In genomic region chr1:26824735-26825134, GRCh38 we compare ENCODE assay signal across 17 cellular contexts. TPM values are rescaled to one million over a fixed set of nuclear protein-coding genes. Genes with fewer than 3 reads are reported as not detected.
A peak's percentile ranks its signal among the peaks of the same experiment; 100 is the strongest.
DNase-seq lines count a peak whose midpoint lies in the region; ATAC-seq and TF ChIP-seq lines count a peak whose summit lies in the region.
"Had no signal": no experiment of that assay in that cellular context is flagged by ENCODE, and none has a peak within 500 bp of the region (broad histone marks: within the 10 kb centered on the region; RNA-seq: fewer than 3 reads in every experiment).

No MANE protein-coding gene starts in this region.

- no peak for ATAC-seq in activated naive CD8-positive, alpha-beta T cell treated with anti-CD3 and anti-CD28 coated beads, Interleukin-2, amount 50 U/mL, for 24 hours
- no peak for ATAC-seq in stimulated activated effector memory CD8-positive, alpha-beta T cell treated with anti-CD3 and anti-CD28 coated beads, Interleukin-12 subunit alpha, Interleukin-12 subunit beta, amount 100 ng/mL, for 72 hours

- H3K4me3 ChIP-seq in PC-9, result no peak overlapping the region
- H3K4me3 ChIP-seq: left lung, SJSA1 had no signal

- H3K27me3 Mint-ChIP-seq in activated naive CD8-positive, alpha-beta T cell, result no peaks in the 10 kb centered on the region
- no peaks in the 10 kb centered on the region for H3K27me3 Mint-ChIP-seq in activated naive CD8-positive, alpha-beta T cell treated with anti-CD3 and anti-CD28 coated beads, Interleukin-2, amount 50 U/mL, for 24 hours
- peaks cover 0 to 5% (median 3%) of the 10 kb centered on the region in 3 donors for H3K27me3 Mint-ChIP-seq in immature natural killer cell (ENCODE audit: low read depth in 3 of 3)

- no peaks in the 10 kb centered on the region for H3K9me2 ChIP-seq in PC-9 (ENCODE audit: insufficient read depth)

- H3K4me3 Mint-ChIP-seq in activated naive CD8-positive, alpha-beta T cell, result peak overlapping the region; percentile 90
- H3K4me3 Mint-ChIP-seq in activated naive CD8-positive, alpha-beta T cell treated with anti-CD3 and anti-CD28 coated beads, Interleukin-2, amount 50 U/mL, for 24 hours, result no peak overlapping the region
- H3K4me3 Mint-ChIP-seq in immature natural killer cell, result peak overlapping the region in 4 of 5 donors; percentile 13 to 92 (median 36)
- no peak overlapping the region for H3K4me3 Mint-ChIP-seq in stimulated activated effector memory CD8-positive, alpha-beta T cell treated with anti-CD3 and anti-CD28 coated beads, Interleukin-12 subunit alpha, Interleukin-12 subunit beta, amount 100 ng/mL, for 72 hours

- H3K4me1 ChIP-seq in PC-9 (replicated peaks; ENCODE audit: insufficient read depth), result peaks cover 34% of the 10 kb centered on the region

- H3K4me2 ChIP-seq in PC-9, result peak overlapping the region; percentile 86

- TF ChIP-seq CTCF in PC-9 (conservative IDR thresholded peaks at IDR 0.05) (no peak), GM10266 (IDR thresholded peaks at IDR 0.05; ENCODE audit: control insufficient read depth, insufficient read depth, low read depth, missing control alignments) (no peak)

- H3K36me3 Mint-ChIP-seq in activated naive CD8-positive, alpha-beta T cell, result no peaks in the 10 kb centered on the region
- H3K36me3 Mint-ChIP-seq in activated naive CD8-positive, alpha-beta T cell treated with anti-CD3 and anti-CD28 coated beads, Interleukin-2, amount 50 U/mL, for 24 hours (ENCODE audit: low read depth), result peaks cover 12% of the 10 kb centered on the region
- H3K36me3 Mint-ChIP-seq in immature natural killer cell, result peaks cover 0 to 3% (median 0%) of the 10 kb centered on the region in 3 donors
- peaks cover 39% of the 10 kb centered on the region for H3K36me3 Mint-ChIP-seq in stimulated activated effector memory CD8-positive, alpha-beta T cell treated with anti-CD3 and anti-CD28 coated beads, Interleukin-12 subunit alpha, Interleukin-12 subunit beta, amount 100 ng/mL, for 72 hours

- intact Hi-C loops in PC-9 (cut with micrococcal nuclease; ENCODE audit: unreplicated experiment), result loop anchor here (1.0 kb wide), 2 partner anchors 25 to 39 kb away; partner anchors contain the start of gene SFN

- POLR2A ChIA-PET in PC-9 (lab: Charles Lee; ENCODE audit: unreplicated experiment), result interaction anchor here (0.6 to 0.8 kb wide), 2 partner anchors 40 to 132 kb away, joined by 4 to 6 read pairs; no protein-coding TSS in a partner anchor

- peaks cover 20% of the 10 kb centered on the region for H3F3A ChIP-seq in PC-9 (ENCODE audit: insufficient read depth, low read depth)

- no peaks in the 10 kb centered on the region for H4K20me1 ChIP-seq in PC-9 (ENCODE audit: insufficient read depth)

- H3K27me3 ChIP-seq in PC-9 (ENCODE audit: insufficient read depth, low read depth), result no peaks in the 10 kb centered on the region
- H3K27me3 ChIP-seq: left lung, SJSA1 had no signal

- H3K9me3 Mint-ChIP-seq in activated naive CD8-positive, alpha-beta T cell (ENCODE audit: low read depth), result no peaks in the 10 kb centered on the region
- H3K9me3 Mint-ChIP-seq in activated naive CD8-positive, alpha-beta T cell treated with anti-CD3 and anti-CD28 coated beads, Interleukin-2, amount 50 U/mL, for 24 hours, result no peaks in the 10 kb centered on the region
- no peaks in the 10 kb centered on the region for H3K9me3 Mint-ChIP-seq in immature natural killer cell
- no peaks in the 10 kb centered on the region for H3K9me3 Mint-ChIP-seq in stimulated activated effector memory CD8-positive, alpha-beta T cell treated with anti-CD3 and anti-CD28 coated beads, Interleukin-12 subunit alpha, Interleukin-12 subunit beta, amount 100 ng/mL, for 72 hours

- peak overlapping the region; percentile 92 for H3K27ac Mint-ChIP-seq in activated naive CD8-positive, alpha-beta T cell
- H3K27ac Mint-ChIP-seq in activated naive CD8-positive, alpha-beta T cell treated with anti-CD3 and anti-CD28 coated beads, Interleukin-2, amount 50 U/mL, for 24 hours, result no peak overlapping the region
- peak overlapping the region; percentile 83 to 98 (median 96) for H3K27ac Mint-ChIP-seq in immature natural killer cell
- peak overlapping the region; percentile 93 for H3K27ac Mint-ChIP-seq in stimulated activated effector memory CD8-positive, alpha-beta T cell treated with anti-CD3 and anti-CD28 coated beads, Interleukin-12 subunit alpha, Interleukin-12 subunit beta, amount 100 ng/mL, for 72 hours

- peaks cover 30% of the 10 kb centered on the region for H3K79me2 ChIP-seq in PC-9 (ENCODE audit: low read depth)

- CTCF ChIA-PET in PC-9 (lab: Charles Lee), result interaction anchor here (0.6 kb wide), 1 partner anchor 148 kb away, joined by 4 read pairs; no protein-coding TSS in a partner anchor

- no peaks in the 10 kb centered on the region for H3K9me3 ChIP-seq in PC-9 (ENCODE audit: insufficient read depth, low read depth)
- H3K9me3 ChIP-seq: left lung, SJSA1 had no signal

- H3K36me3 ChIP-seq in PC-9 (ENCODE audit: low read depth), result no peaks in the 10 kb centered on the region; the same call in 1 of the 2 replicates
- H3K36me3 ChIP-seq: left lung had no signal

- BruUV-seq in PC-9 (replicated peaks; lab: Mats Ljungman, UMichigan), result no TSS peak

- H3K4me1 Mint-ChIP-seq in activated naive CD8-positive, alpha-beta T cell (ENCODE audit: low read depth), result peaks cover 52% of the 10 kb centered on the region
- H3K4me1 Mint-ChIP-seq in activated naive CD8-positive, alpha-beta T cell treated with anti-CD3 and anti-CD28 coated beads, Interleukin-2, amount 50 U/mL, for 24 hours, result peaks cover 54% of the 10 kb centered on the region
- peaks cover 50 to 56% of the 10 kb centered on the region in 2 donors for H3K4me1 Mint-ChIP-seq in immature natural killer cell
- peaks cover 41% of the 10 kb centered on the region for H3K4me1 Mint-ChIP-seq in stimulated activated effector memory CD8-positive, alpha-beta T cell treated with anti-CD3 and anti-CD28 coated beads, Interleukin-12 subunit alpha, Interleukin-12 subunit beta, amount 100 ng/mL, for 72 hours

- peak overlapping the region; percentile 49; the same call in 1 of the 2 replicates for H2AFZ ChIP-seq in PC-9

- no peak for DNase-seq in activated naive CD8-positive, alpha-beta T cell treated with anti-CD3 and anti-CD28 coated beads, Interleukin-2, amount 50 U/mL, for 24 hours
- DNase-seq in PC-9 (peak; percentile 38 to 90), immature natural killer cell (no peak), cortex of kidney (lab: John Stamatoyannopoulos, UW) (no peak), NCI-H524 (lab: John Stamatoyannopoulos, UW) (no peak), GM10266 (ENCODE audit: extremely low spot score) (no peak)
- no peak for DNase-seq in stimulated activated effector memory CD8-positive, alpha-beta T cell treated with anti-CD3 and anti-CD28 coated beads, Interleukin-12 subunit alpha, Interleukin-12 subunit beta, amount 100 ng/mL, for 72 hours (ENCODE audit: low spot score in 2 of 2)
- DNase-seq: activated CD4-positive, alpha-beta T cell treated with anti-CD3 and anti-CD28 coated beads for 4 hours; hypothalamus; Kasumi-1; left lung; NCI-H1436; T-helper 9 cell had no signal

- peak overlapping the region; percentile 94 for H3K27ac ChIP-seq in PC-9
- H3K27ac ChIP-seq: left lung, SJSA1 had no signal

RNA-seq across cellular contexts. Expression of gene ZDHHC18, which starts 1.8 kb away (rescaled TPM):
- total RNA-seq in PC-9 (2021), result 27.2 and 36.1 TPM in 2 replicates
- 1 to 10 TPM; 7.3 to 8.8 (median 7.8) TPM for polyA plus RNA-seq in immature natural killer cell

RNA-seq across cellular contexts. Expression of gene PIGV, which starts 37.0 kb away (rescaled TPM):
- 30.8 and 31.9 TPM in 2 replicates for total RNA-seq in PC-9 (2021)
- 10 to 100 TPM in 2 of 3 donors, 1 to 10 TPM in 1; 9.8 to 20.0 (median 13.7) TPM for polyA plus RNA-seq in immature natural killer cell

RNA-seq across cellular contexts. Expression of gene SFN, which starts 38.2 kb away (rescaled TPM):
- total RNA-seq in PC-9 (2021), result 326 and 355 TPM in 2 replicates
- not detected for polyA plus RNA-seq in immature natural killer cell
- total RNA-seq: fibroblast of lung, subcutaneous adipose tissue had no signal

Comparison
In these comparisons a context has a peak if more than half of its experiments do, and no peak if none do; other contexts are left out.
1. H3K4me3 Mint-ChIP-seq: peak in activated naive CD8-positive, alpha-beta T cell (single experiment) and immature natural killer cell (4 of 5); none in activated naive CD8-positive, alpha-beta T cell treated with anti-CD3 and anti-CD28 coated beads, Interleukin-2, amount 50 U/mL, for 24 hours (single experiment) and stimulated activated effector memory CD8-positive, alpha-beta T cell treated with anti-CD3 and anti-CD28 coated beads, Interleukin-12 subunit alpha, Interleukin-12 subunit beta, amount 100 ng/mL, for 72 hours (single experiment).
2. DNase-seq: peak in PC-9 (2 of 2); none in activated naive CD8-positive, alpha-beta T cell treated with anti-CD3 and anti-CD28 coated beads, Interleukin-2, amount 50 U/mL, for 24 hours (single experiment), immature natural killer cell (0 of 3), stimulated activated effector memory CD8-positive, alpha-beta T cell treated with anti-CD3 and anti-CD28 coated beads, Interleukin-12 subunit alpha, Interleukin-12 subunit beta, amount 100 ng/mL, for 72 hours (0 of 2), cortex of kidney (single experiment), NCI-H524 (0 of 2) and GM10266 (single experiment).